ENCODE assay signal across 1 cellular context in the genomic region with DNA sequence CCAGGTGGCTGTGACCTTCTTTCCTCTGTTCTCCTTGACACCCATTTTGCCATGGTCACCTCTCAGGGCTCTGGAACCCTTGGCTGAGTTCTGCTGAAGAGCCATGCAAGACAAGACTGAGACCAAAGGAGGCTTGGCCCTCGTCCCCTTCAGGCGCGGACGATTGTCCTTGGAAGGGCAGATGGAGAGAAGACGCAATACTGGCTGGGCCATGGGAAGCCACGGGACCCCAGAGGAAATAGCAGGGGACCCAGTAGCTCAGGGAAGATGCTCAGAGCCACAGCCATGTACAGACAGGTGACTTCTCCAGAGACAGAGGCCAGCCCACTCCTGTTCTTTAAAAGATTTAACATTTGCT.
TF ChIP-seq lines count a peak whose summit lies in the region.

No MANE protein-coding gene starts in this region.

TF ChIP-seq in GM23338, 12 proteins besides CTCF, POLR2A, EP300 and RAD21 (continued from another document):
- TF ChIP-seq, protein P1, sequence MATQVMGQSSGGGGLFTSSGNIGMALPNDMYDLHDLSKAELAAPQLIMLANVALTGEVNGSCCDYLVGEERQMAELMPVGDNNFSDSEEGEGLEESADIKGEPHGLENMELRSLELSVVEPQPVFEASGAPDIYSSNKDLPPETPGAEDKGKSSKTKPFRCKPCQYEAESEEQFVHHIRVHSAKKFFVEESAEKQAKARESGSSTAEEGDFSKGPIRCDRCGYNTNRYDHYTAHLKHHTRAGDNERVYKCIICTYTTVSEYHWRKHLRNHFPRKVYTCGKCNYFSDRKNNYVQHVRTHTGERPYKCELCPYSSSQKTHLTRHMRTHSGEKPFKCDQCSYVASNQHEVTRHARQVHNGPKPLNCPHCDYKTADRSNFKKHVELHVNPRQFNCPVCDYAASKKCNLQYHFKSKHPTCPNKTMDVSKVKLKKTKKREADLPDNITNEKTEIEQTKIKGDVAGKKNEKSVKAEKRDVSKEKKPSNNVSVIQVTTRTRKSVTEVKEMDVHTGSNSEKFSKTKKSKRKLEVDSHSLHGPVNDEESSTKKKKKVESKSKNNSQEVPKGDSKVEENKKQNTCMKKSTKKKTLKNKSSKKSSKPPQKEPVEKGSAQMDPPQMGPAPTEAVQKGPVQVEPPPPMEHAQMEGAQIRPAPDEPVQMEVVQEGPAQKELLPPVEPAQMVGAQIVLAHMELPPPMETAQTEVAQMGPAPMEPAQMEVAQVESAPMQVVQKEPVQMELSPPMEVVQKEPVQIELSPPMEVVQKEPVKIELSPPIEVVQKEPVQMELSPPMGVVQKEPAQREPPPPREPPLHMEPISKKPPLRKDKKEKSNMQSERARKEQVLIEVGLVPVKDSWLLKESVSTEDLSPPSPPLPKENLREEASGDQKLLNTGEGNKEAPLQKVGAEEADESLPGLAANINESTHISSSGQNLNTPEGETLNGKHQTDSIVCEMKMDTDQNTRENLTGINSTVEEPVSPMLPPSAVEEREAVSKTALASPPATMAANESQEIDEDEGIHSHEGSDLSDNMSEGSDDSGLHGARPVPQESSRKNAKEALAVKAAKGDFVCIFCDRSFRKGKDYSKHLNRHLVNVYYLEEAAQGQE (IDR thresholded peaks at IDR 0.05; ENCODE audit: unreplicated experiment) = no peak
